Comparison of ENCODE assay signal across 10 cellular contexts in the genomic region with DNA sequence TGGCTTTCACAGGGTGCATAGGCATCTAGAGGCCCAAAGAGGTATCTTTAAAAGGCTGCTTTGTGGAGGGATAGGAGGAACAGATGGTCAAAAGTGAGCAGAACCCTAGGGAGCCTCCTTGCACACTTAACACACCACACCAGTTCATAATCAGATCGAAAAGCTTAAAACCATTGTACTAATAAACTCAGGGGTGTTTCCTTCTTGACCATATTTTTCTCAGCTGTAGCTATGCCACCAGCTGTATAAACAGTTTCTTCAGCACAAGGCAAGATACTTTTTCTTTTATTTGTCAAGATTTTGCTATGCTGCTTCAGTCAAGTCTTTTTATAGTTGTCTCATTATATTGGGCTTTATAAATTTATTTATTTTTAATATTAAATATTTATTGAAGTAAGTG.
A peak's percentile ranks its signal among the peaks of the same experiment; 100 is the strongest.
DNase-seq lines count a peak whose midpoint lies in the region; ATAC-seq and TF ChIP-seq lines count a peak whose summit lies in the region.
"Had no signal": no experiment of that assay in that cellular context is flagged by ENCODE, and none has a peak within 500 bp of the region (broad histone marks: within the 10 kb centered on the region; RNA-seq: fewer than 3 reads in every experiment).

No MANE protein-coding gene starts in this region.

- WGBS in lower leg skin, 2 donors: 76 to 83% methylated on average over 1 of the region's 1 CpG

- DNase-seq in LHCN-M2 (ENCODE audit: low read depth) (peak; percentile 64), NCI-H82 treated with DMSO at 0.1 percent for 48 hours (lab: John Stamatoyannopoulos, UW; ENCODE audit: unreplicated experiment) (peak; percentile 86), fibroblast of gingiva (ENCODE audit: low read depth) (peak; percentile 24), sciatic nerve (ENCODE audit: low spot score) (no peak), lower leg skin (ENCODE audit: low spot score in 2 of 2) (no peak), NCI-H1436 (lab: John Stamatoyannopoulos, UW) (no peak)
- DNase-seq: H9, NCI-H1417 treated with DMSO at 0.1 percent for 48 hours, NCI-H1930 had no signal

- ATAC-seq in sciatic nerve: peak; percentile 71
- no peak for ATAC-seq in GM18511 (IDR thresholded peaks at IDR 0.05; ENCODE audit: unreplicated experiment)

- TF ChIP-seq CTCF in lower leg skin (IDR thresholded peaks at IDR 0.05): no peak

- intact Hi-C loops in sciatic nerve (cut with DNase I) (no loop called here), lower leg skin (cut with DNase I; ENCODE audit: low total_unique reads) (no loop called here)

- TF ChIP-seq POLR2A in lower leg skin (IDR thresholded peaks at IDR 0.05): no peak

- no peak overlapping the region for H3K4me3 ChIP-seq in lower leg skin (ENCODE audit: low read depth, poor library complexity, severe bottlenecking)

Comparison
In these comparisons a context has a peak if more than half of its experiments do, and no peak if none do; other contexts are left out.
1. DNase-seq: peak in LHCN-M2 (single experiment), NCI-H82 treated with DMSO at 0.1 percent for 48 hours (single experiment) and fibroblast of gingiva (single experiment); none in sciatic nerve (single experiment), lower leg skin (0 of 2) and NCI-H1436 (single experiment).